In genomic region chr16:9447699-9448098, GRCh38 we compare ENCODE assay signal across 15 cellular contexts.
DNase-seq lines count a peak whose midpoint lies in the region; FAIRE-seq and TF ChIP-seq lines count a peak whose summit lies in the region.
"Had no signal": no experiment of that assay in that cellular context is flagged by ENCODE, and none has a peak within 500 bp of the region (broad histone marks: within the 10 kb centered on the region; RNA-seq: fewer than 3 reads in every experiment).

No MANE protein-coding gene starts in this region.

- no peak overlapping the region for H3K56ac ChIP-seq in H1 (replicated peaks; ENCODE audit: insufficient read length, low read depth, low read length)

- H4K5ac ChIP-seq in H1 (ENCODE audit: insufficient read length, low read depth, low read length): no peak overlapping the region

- H3K79me2 ChIP-seq in H1 (ENCODE audit: control insufficient read depth in 1 of 2, insufficient read depth in 2 of 2, low read length in 2 of 2): no peaks in the 10 kb centered on the region

- H2BK12ac ChIP-seq in H1 (ENCODE audit: low read depth, low read length): peak overlapping the region; percentile 21; the same call in 1 of the 2 replicates

- H3K4me3 ChIP-seq in BLaER1 (no peak overlapping the region), H1 (ENCODE audit: extremely low read depth in 1 of 4, insufficient read depth in 2 of 4, low read depth in 3 of 4, low read length in 4 of 4) (no peak overlapping the region), right atrium auricular region (no peak overlapping the region), stomach smooth muscle (ENCODE audit: low read length in 2 of 2) (no peak overlapping the region)
- H3K4me3 ChIP-seq: HAP-1 had no signal

- H3K4me1 ChIP-seq in BLaER1: peaks cover 23% of the 10 kb centered on the region
- peaks cover 0 to 7% (median 3%) of the 10 kb centered on the region in 4 experiments; a peak in 3 of 7 replicates for H3K4me1 ChIP-seq in H1 (replicated peaks in 1 of 4; ENCODE audit: control insufficient read depth in 3 of 4, insufficient read depth in 4 of 4, low read length in 3 of 4)
- peaks cover 0 to 5% of the 10 kb centered on the region in 2 donors for H3K4me1 ChIP-seq in right atrium auricular region
- peaks cover 4% of the 10 kb centered on the region for H3K4me1 ChIP-seq in stomach smooth muscle (ENCODE audit: control insufficient read depth, insufficient read depth, low read length)
- H3K4me1 ChIP-seq: HAP-1 had no signal

- CTCF ChIA-PET in H1 (lab: Charles Lee; ENCODE audit: partially characterized antibody): interaction anchor here (0.8 kb wide), 1 partner anchor 189 kb away, joined by 4 read pairs; no protein-coding TSS in a partner anchor

- no peak for TF ChIP-seq POLR2A in H1 (IDR thresholded peaks at IDR 0.05; ENCODE audit: control extremely low read depth in 1 of 2, low read depth in 2 of 2, low read length in 2 of 2)

- no peak overlapping the region for H2BK120ac ChIP-seq in H1 (replicated peaks; ENCODE audit: low read depth, low read length)

- H3K18ac ChIP-seq in H1 (ENCODE audit: extremely low read depth, low read length): no peak overlapping the region

- FAIRE-seq in H1 (lab: Jason Lieb, UNC): no peak
- FAIRE-seq: A204.1, G401.6, GM12891 had no signal

- H4K8ac ChIP-seq in H1 (ENCODE audit: extremely low read depth, insufficient read depth, low read length): no peak overlapping the region

- no peaks in the 10 kb centered on the region for H3K79me1 ChIP-seq in H1 (ENCODE audit: low read depth, low read length)

- DNase-seq in H1 (ENCODE audit: low read depth in 1 of 2, low spot score in 2 of 2) (no peak), right atrium auricular region (ENCODE audit: low spot score) (no peak), NCI-H1105 treated with DMSO at 0.1 percent for 48 hours (lab: John Stamatoyannopoulos, UW) (no peak), NCI-H2227 treated with DMSO at 0.1 percent for 48 hours (lab: John Stamatoyannopoulos, UW) (no peak), NCI-H748 treated with DMSO at 0.1 percent for 48 hours (lab: John Stamatoyannopoulos, UW) (no peak)
- DNase-seq: CD4-positive, alpha-beta memory T cell; EL; GOT3 had no signal

- H3K9me3 ChIP-seq in BLaER1: peaks cover 6% of the 10 kb centered on the region; the same call in 1 of the 2 replicates
- no peaks in the 10 kb centered on the region for H3K9me3 ChIP-seq in H1 (ENCODE audit: insufficient read depth in 2 of 2, low read depth in 1 of 2, low read length in 1 of 2)
- H3K9me3 ChIP-seq in right atrium auricular region: no peaks in the 10 kb centered on the region
- H3K9me3 ChIP-seq in stomach smooth muscle (ENCODE audit: control insufficient read depth in 2 of 2, low read length in 2 of 2): peaks cover 0 to 5% of the 10 kb centered on the region in 2 donors
- H3K9me3 ChIP-seq: HAP-1 had no signal

- H3K27ac ChIP-seq in BLaER1 (no peak overlapping the region), H1 (ENCODE audit: low read depth, low read length) (no peak overlapping the region), right atrium auricular region (peak overlapping the region; percentile 60 to 87), stomach smooth muscle (ENCODE audit: low read length) (peak overlapping the region; percentile 46)
- H3K27ac ChIP-seq: C4-2B had no signal

- no peak overlapping the region for H2AK5ac ChIP-seq in H1 (ENCODE audit: low read depth, low read length)

- H2AFZ ChIP-seq in H1 (ENCODE audit: low read length): no peak overlapping the region

- H4K20me1 ChIP-seq in BLaER1 (no peaks in the 10 kb centered on the region), H1 (replicated peaks in 1 of 2; ENCODE audit: control insufficient read depth in 1 of 2, insufficient read depth in 2 of 2, low read length in 2 of 2) (no peaks in the 10 kb centered on the region)

- H3K27me3 ChIP-seq in BLaER1 (no peaks in the 10 kb centered on the region), H1 (replicated peaks in 1 of 4; ENCODE audit: control insufficient read depth in 3 of 4, extremely low read depth in 1 of 4, insufficient read depth in 3 of 4, low read length in 3 of 4) (peaks cover 0 to 1% (median 0%) of the 10 kb centered on the region in 4 experiments; a peak in 1 of 7 replicates), right atrium auricular region (no peaks in the 10 kb centered on the region), stomach smooth muscle (ENCODE audit: control insufficient read depth in 1 of 2, insufficient read depth in 2 of 2, low read length in 2 of 2) (no peaks in the 10 kb centered on the region)

- H3K9ac ChIP-seq in BLaER1 (no peak overlapping the region), H1 (replicated peaks in 1 of 4; ENCODE audit: extremely low read depth in 1 of 4, low read depth in 3 of 4, low read length in 3 of 4) (no peak overlapping the region), stomach smooth muscle (ENCODE audit: low read length in 2 of 2) (no peak overlapping the region)

- H3K36me3 ChIP-seq in BLaER1 (no peaks in the 10 kb centered on the region), H1 (ENCODE audit: control insufficient read depth in 2 of 4, insufficient read depth in 4 of 4, low read length in 3 of 4) (no peaks in the 10 kb centered on the region), right atrium auricular region (no peaks in the 10 kb centered on the region), stomach smooth muscle (ENCODE audit: control insufficient read depth in 2 of 2, insufficient read depth in 2 of 2, low read length in 2 of 2) (no peaks in the 10 kb centered on the region)
- H3K36me3 ChIP-seq: HAP-1 had no signal

- H3K14ac ChIP-seq in H1 (ENCODE audit: insufficient read length): no peak overlapping the region

- H2BK15ac ChIP-seq in H1 (ENCODE audit: low read length): no peak overlapping the region

- H4K91ac ChIP-seq in H1 (replicated peaks; ENCODE audit: insufficient read length, low read length): no peak overlapping the region

- H2BK5ac ChIP-seq in H1 (ENCODE audit: low read depth, low read length): no peak overlapping the region

- peak overlapping the region; percentile 58 for H3K4me2 ChIP-seq in BLaER1
- no peak overlapping the region for H3K4me2 ChIP-seq in H1 (ENCODE audit: insufficient read depth in 1 of 2, low read depth in 2 of 2, low read length in 2 of 2)

- TF ChIP-seq CTCF in H1 (IDR thresholded peaks at IDR 0.05; ENCODE audit: control extremely low read depth in 1 of 3, insufficient read depth in 1 of 3, low read depth in 1 of 3, low read length in 3 of 3) (no peak), right atrium auricular region (IDR thresholded peaks at IDR 0.05) (no peak)

- no peak overlapping the region for H3K4ac ChIP-seq in H1 (replicated peaks; ENCODE audit: insufficient read length, low read depth, low read length)

- H3K23ac ChIP-seq in H1 (ENCODE audit: insufficient read length): no peak overlapping the region

- H2BK20ac ChIP-seq in H1 (ENCODE audit: low read length): 0 out of 2 replicates have a peak overlapping the region, but pooled peaks have one; percentile 1

- no peaks in the 10 kb centered on the region for H3K23me2 ChIP-seq in H1 (ENCODE audit: low read depth, low read length)

- POLR2A ChIA-PET in H1 (lab: Charles Lee; ENCODE audit: partially characterized antibody): no interaction called here

- TF ChIP-seq EP300 in H1 (IDR thresholded peaks at IDR 0.05; ENCODE audit: borderline replicate concordance in 1 of 2, low read depth in 2 of 2, low read length in 2 of 2): no peak

- WGBS in H1 (ENCODE audit: extremely low coverage in 1 of 2, insufficient coverage in 1 of 2, insufficient read length in 1 of 2, insufficient replicate concordance in 2 of 2, low coverage in 1 of 2, low lambda C conversion rate in 2 of 2, missing lambda C conversion rate in 1 of 2), 2 experiments: 79% methylated on average over 4 of the region's 4 CpGs; no CpG with 5 or more reads in 1 of the 2 experiments

- TF ChIP-seq RAD21 in H1 (IDR thresholded peaks at IDR 0.05 in 1 of 2, conservative IDR thresholded peaks at IDR 0.05 in 1 of 2; ENCODE audit: low read depth in 2 of 2, low read length in 2 of 2): no peak

TF ChIP-seq in H1, 55 proteins besides CTCF, POLR2A, EP300 and RAD21:
- TF ChIP-seq POU5F1 (IDR thresholded peaks at IDR 0.05; ENCODE audit: low read depth, low read length) (no peak), SUZ12 (IDR thresholded peaks at IDR 0.05; ENCODE audit: low read length) (no peak), CREB1 (IDR thresholded peaks at IDR 0.05) (no peak), BCL11A (IDR thresholded peaks at IDR 0.05; ENCODE audit: low read depth in 2 of 2, low read length in 2 of 2) (no peak), JUN (IDR thresholded peaks at IDR 0.05; ENCODE audit: low read depth, low read length) (no peak), KDM4A (IDR thresholded peaks at IDR 0.05; ENCODE audit: low read depth, low read length, severe bottlenecking) (no peak), RXRA (IDR thresholded peaks at IDR 0.05; ENCODE audit: insufficient read depth, low read depth, low read length) (no peak), ASH2L (IDR thresholded peaks at IDR 0.05; ENCODE audit: low read length) (no peak), SIX5 (IDR thresholded peaks at IDR 0.05; ENCODE audit: low read depth, low read length) (no peak), FOSL1 (IDR thresholded peaks at IDR 0.05; ENCODE audit: insufficient read depth, low read depth, low read length) (no peak), PHF8 (conservative IDR thresholded peaks at IDR 0.05; ENCODE audit: low read depth, low read length) (no peak), ZNF274 (IDR thresholded peaks at IDR 0.05; ENCODE audit: borderline replicate concordance, extremely low read depth, low read length) (no peak), SIRT6 (IDR thresholded peaks at IDR 0.05; ENCODE audit: low read length) (no peak), GTF2F1 (IDR thresholded peaks at IDR 0.05; ENCODE audit: borderline replicate concordance, low read depth, low read length) (no peak), CHD2 (IDR thresholded peaks at IDR 0.05; ENCODE audit: low read length) (no peak), RBBP5 (IDR thresholded peaks at IDR 0.05; ENCODE audit: borderline replicate concordance, low read depth, low read length) (no peak), JUND (IDR thresholded peaks at IDR 0.05; ENCODE audit: low read length) (no peak), POLR2AphosphoS5 (IDR thresholded peaks at IDR 0.05; ENCODE audit: low read depth, low read length) (no peak)
- TF ChIP-seq, protein P1, sequence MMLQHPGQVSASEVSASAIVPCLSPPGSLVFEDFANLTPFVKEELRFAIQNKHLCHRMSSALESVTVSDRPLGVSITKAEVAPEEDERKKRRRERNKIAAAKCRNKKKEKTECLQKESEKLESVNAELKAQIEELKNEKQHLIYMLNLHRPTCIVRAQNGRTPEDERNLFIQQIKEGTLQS (IDR thresholded peaks at IDR 0.05; ENCODE audit: insufficient read depth, low read depth, low read length): no peak

Comparison
In these comparisons a context has a peak if more than half of its experiments do, and no peak if none do; other contexts are left out.
1. H3K27ac ChIP-seq: peak in right atrium auricular region (2 of 2) and stomach smooth muscle (single experiment); none in BLaER1 (single experiment) and H1 (single experiment).